ENCODE assay signal across 8 cellular contexts in the genomic region with DNA sequence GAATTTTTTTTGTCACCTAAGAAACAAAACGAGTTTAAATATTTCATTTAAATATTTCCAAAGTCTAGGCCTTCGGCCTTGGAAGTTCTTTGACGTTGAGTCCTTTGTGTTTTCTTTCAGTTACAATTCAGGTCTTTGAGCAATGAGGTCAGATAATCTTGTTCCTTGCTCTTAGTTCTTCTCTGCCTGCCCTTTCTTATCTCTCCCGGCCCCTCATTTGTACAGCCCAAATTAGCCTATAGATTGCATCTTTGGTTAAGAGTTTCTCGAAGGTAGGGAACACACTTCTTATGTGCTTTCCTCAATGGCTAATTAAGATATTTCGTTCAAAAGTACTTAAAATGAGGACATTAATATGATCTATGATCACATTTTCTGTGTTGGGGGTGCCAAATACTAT.
"Had no signal": no experiment of that assay in that cellular context is flagged by ENCODE, and none has a peak within 500 bp of the region (broad histone marks: within the 10 kb centered on the region; RNA-seq: fewer than 3 reads in every experiment).

No MANE protein-coding gene starts in this region.

- DNase-seq: GOT3, H7, HFFc6 had no signal

- H3K27ac Mint-ChIP-seq: HFFc6, IgD-negative memory B cell had no signal

- H3K4me3 Mint-ChIP-seq: HFFc6, IgD-negative memory B cell had no signal

- H3K36me3 ChIP-seq: HAP-1 had no signal

- FAIRE-seq: HepG2 had no signal

- H3K27ac ChIP-seq: HL-60 had no signal

- H3K9me3 ChIP-seq: HAP-1 had no signal

- H3K4me3 ChIP-seq: HAP-1 had no signal

- ATAC-seq: HCT116, HepG2 had no signal

- H3K36me3 Mint-ChIP-seq: IgD-negative memory B cell had no signal

- H3K9me3 Mint-ChIP-seq: HFFc6 had no signal
